9 cellular contexts compared by ENCODE assay signal in the genomic region with DNA sequence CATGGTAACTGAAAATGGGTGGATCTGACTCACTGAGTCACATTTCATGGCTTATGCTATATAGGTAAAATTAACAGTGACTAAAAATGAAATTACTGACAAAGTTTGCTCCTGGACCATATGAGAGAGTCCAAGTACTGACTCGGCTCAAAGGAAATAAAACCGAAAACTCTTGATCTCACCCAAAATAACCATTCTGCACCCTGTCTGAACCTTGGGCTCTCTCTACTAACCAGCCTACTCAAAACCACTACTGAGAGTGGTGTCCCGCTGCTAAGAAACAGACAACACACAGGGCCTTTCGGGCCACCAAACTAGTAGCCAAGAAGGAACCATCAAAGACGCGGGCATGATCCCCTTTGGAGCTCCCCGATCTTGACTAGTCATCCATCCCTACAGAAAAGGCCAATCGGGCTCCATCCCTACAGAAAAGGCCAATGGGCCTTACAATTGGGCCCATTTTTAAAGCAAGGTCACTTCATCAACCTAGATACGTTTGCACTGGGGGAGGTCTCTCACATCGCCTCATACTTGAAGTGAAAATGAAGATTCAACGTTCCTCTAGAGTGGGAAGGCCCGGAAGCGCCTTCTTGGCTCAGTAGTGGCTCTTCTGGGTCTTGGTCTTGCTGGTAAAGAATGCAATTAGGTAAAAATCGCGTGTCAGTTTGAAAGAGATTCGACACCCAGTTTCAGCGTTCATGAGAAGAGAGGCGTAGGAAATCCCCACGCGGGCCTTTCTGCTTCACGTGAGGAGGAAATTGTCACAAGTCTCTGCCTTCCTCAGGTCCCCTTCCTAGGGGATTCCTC. TPM values are rescaled to one million over a fixed set of nuclear protein-coding genes. Genes with fewer than 3 reads are reported as not detected.
A peak's percentile ranks its signal among the peaks of the same experiment; 100 is the strongest.
DNase-seq lines count a peak whose midpoint lies in the region; ATAC-seq, FAIRE-seq and TF ChIP-seq lines count a peak whose summit lies in the region.
"Had no signal": no experiment of that assay in that cellular context is flagged by ENCODE, and none has a peak within 500 bp of the region (broad histone marks: within the 10 kb centered on the region; RNA-seq: fewer than 3 reads in every experiment).

No MANE protein-coding gene starts in this region.

- ATAC-seq in HG02642 (IDR thresholded peaks at IDR 0.05; ENCODE audit: poor library complexity, unreplicated experiment) = peak; percentile 54

- 81 to 83% methylated on average over 21 of the region's 21 CpGs for WGBS in thyroid gland, 2 donors

- H3K4me1 ChIP-seq in mucosa of rectum (ENCODE audit: control insufficient read depth in 2 of 2, insufficient read depth in 2 of 2, low read length in 2 of 2) = peaks cover 5 to 6% of the 10 kb centered on the region in 2 donors
- peaks cover 0 to 6% of the 10 kb centered on the region in 2 donors for H3K4me1 ChIP-seq in thyroid gland

- H3K9me3 ChIP-seq in mucosa of rectum (ENCODE audit: control insufficient read depth in 2 of 2, low read length in 2 of 2) (peaks cover 0 to 2% of the 10 kb centered on the region in 2 donors), thyroid gland (no peaks in the 10 kb centered on the region)

- no peak for TF ChIP-seq CTCF in thyroid gland (IDR thresholded peaks at IDR 0.05)

- H3K36me3 ChIP-seq in mucosa of rectum (ENCODE audit: control insufficient read depth in 2 of 2, insufficient read depth in 2 of 2, low read length in 2 of 2) (no peaks in the 10 kb centered on the region), thyroid gland (no peaks in the 10 kb centered on the region)

- intact Hi-C loops in thyroid gland (cut with DNase I) = loop anchor here (10.0 kb wide), 1 partner anchor 242 kb away; a partner anchor contains a TSS

- H3K27me3 ChIP-seq in mucosa of rectum (ENCODE audit: control insufficient read depth in 2 of 2, insufficient read depth in 2 of 2, low read length in 2 of 2) (peaks cover 11 to 17% of the 10 kb centered on the region in 2 donors), thyroid gland (no peaks in the 10 kb centered on the region)

- DNase-seq in GM12892 (ENCODE audit: insufficient read length) (peak; percentile 30), caudate nucleus (lab: John Stamatoyannopoulos, UW) (no peak), SKM-1 treated with dmso at 0.1 percent for 144 hours (lab: John Stamatoyannopoulos, UW; ENCODE audit: unreplicated experiment) (no peak), ureter (ENCODE audit: low spot score) (no peak), thyroid gland (no peak)
- DNase-seq in activated CD4-positive, CD25-positive, alpha-beta regulatory T cell (lab: John Stamatoyannopoulos, UW) = peak; percentile 14 to 43 (median 24)

- H3K9ac ChIP-seq in mucosa of rectum (ENCODE audit: low read depth in 1 of 2, low read length in 2 of 2) = peak overlapping the region in 1 of 2 donors; percentile 52

- TF ChIP-seq POLR2A in GM12892 (IDR thresholded peaks at IDR 0.05; ENCODE audit: low read depth, low read length) = peak; percentile 49; the same call in 1 of the 2 replicates
- no peak for TF ChIP-seq POLR2A in thyroid gland (IDR thresholded peaks at IDR 0.05)

- peak overlapping the region; percentile 20 to 70 for H3K27ac ChIP-seq in mucosa of rectum (ENCODE audit: low read depth in 2 of 2, low read length in 2 of 2)
- H3K27ac ChIP-seq in caudate nucleus (ENCODE audit: low read depth, low read length) = no peak overlapping the region
- no peak overlapping the region for H3K27ac ChIP-seq in thyroid gland

- peak overlapping the region in 1 of 2 donors; percentile 59 for H3K4me3 ChIP-seq in mucosa of rectum (ENCODE audit: low read length in 2 of 2)
- H3K4me3 ChIP-seq in thyroid gland (replicated peaks in 1 of 3) = no peak overlapping the region

- peak; percentile 99 for FAIRE-seq in GM12892 (lab: Jason Lieb, UNC)
- FAIRE-seq: G401.6 had no signal

RNA-seq across cellular contexts. Expression of a gene that starts 0.7 kb away (rescaled TPM):
- 3.1 TPM for polyA plus RNA-seq in GM12892 (2012; ENCODE audit: missing spikeins)
- total RNA-seq in ureter = not detected
- under 1 TPM in 1 of 4 donors, not detected in 3; 0.40 TPM for total RNA-seq in thyroid gland

RNA-seq across cellular contexts. Expression of a gene that starts 3.2 kb away (rescaled TPM):
- 33.9 TPM for polyA plus RNA-seq in GM12892 (2012; ENCODE audit: missing spikeins)
- total RNA-seq in ureter (24.3 TPM), thyroid gland (1 to 10 TPM; 1.8 to 2.8 (median 2.6) TPM)

RNA-seq across cellular contexts. Expression of a gene that starts 51.1 kb away (rescaled TPM):
- polyA plus RNA-seq in GM12892 (2012; ENCODE audit: missing spikeins) = 8.6 TPM
- total RNA-seq in ureter (57.7 TPM), thyroid gland (10 to 100 TPM in 1 of 4 donors, 1 to 10 TPM in 3; 7.7 to 13.2 (median 8.3) TPM)

Comparison
In these comparisons a context has a peak if more than half of its experiments do, and no peak if none do; other contexts are left out.
1. DNase-seq: peak in GM12892 (single experiment) and activated CD4-positive, CD25-positive, alpha-beta regulatory T cell (4 of 4); none in caudate nucleus (0 of 61), SKM-1 treated with dmso at 0.1 percent for 144 hours (single experiment), ureter (single experiment) and thyroid gland (0 of 2).
2. H3K27ac ChIP-seq: peak in mucosa of rectum (2 of 2); none in caudate nucleus (single experiment) and thyroid gland (0 of 3).